ENCODE assay signal across 16 cellular contexts in the genomic region with DNA sequence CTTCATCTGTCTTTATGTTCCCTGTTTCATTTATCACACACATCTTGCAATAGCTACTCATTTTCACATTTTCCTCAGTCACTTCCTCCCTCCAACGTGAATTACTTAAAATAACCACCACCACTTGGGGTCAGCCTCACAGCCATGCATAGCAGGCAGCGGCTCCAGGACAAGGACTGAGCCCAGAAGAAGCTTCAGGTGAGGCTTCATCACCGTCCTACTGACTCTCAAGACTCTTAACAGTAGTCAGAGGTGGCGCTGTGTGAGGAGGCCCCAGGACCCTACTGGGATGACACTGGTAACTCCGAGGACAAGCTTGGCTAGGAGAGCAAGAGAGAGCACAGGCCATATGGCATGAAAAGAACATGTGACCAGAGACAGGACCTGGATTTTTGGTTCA. TPM values are rescaled to one million over a fixed set of nuclear protein-coding genes. Genes with fewer than 3 reads are reported as not detected.
DNase-seq lines count a peak whose midpoint lies in the region; ATAC-seq and TF ChIP-seq lines count a peak whose summit lies in the region.
"Had no signal": no experiment of that assay in that cellular context is flagged by ENCODE, and none has a peak within 500 bp of the region (broad histone marks: within the 10 kb centered on the region; RNA-seq: fewer than 3 reads in every experiment).

No MANE protein-coding gene starts in this region.

- TF ChIP-seq RAD21 in IMR-90 (IDR thresholded peaks at IDR 0.05; ENCODE audit: low read length): no peak

- H4K91ac ChIP-seq in IMR-90 (ENCODE audit: insufficient read depth, low read depth, low read length): no peak overlapping the region

- H3K14ac ChIP-seq in IMR-90 (replicated peaks; ENCODE audit: low read depth, low read length): no peak overlapping the region

- peak overlapping the region; percentile 15 for H2AK9ac ChIP-seq in IMR-90 (replicated peaks; ENCODE audit: low read depth, low read length, poor library complexity)

- no peaks in the 10 kb centered on the region for H3K9me3 Mint-ChIP-seq in activated CD4-positive, alpha-beta memory T cell treated with anti-CD3 and anti-CD28 coated beads for 36 hours
- H3K9me3 Mint-ChIP-seq: activated T-helper 17 cell treated with anti-CD3 and anti-CD28 coated beads, Interleukin-2, amount 50 U/mL, for 72 hours; central memory CD8-positive, alpha-beta T cell had no signal

- TF ChIP-seq POLR2A in IMR-90 (IDR thresholded peaks at IDR 0.05; ENCODE audit: low read depth, low read length): no peak

- H4K8ac ChIP-seq in IMR-90 (ENCODE audit: low read depth in 2 of 2, low read length in 2 of 2): no peak overlapping the region

- H4K5ac ChIP-seq in IMR-90 (ENCODE audit: low read depth, low read length): no peak overlapping the region

- no peak overlapping the region for H2AK5ac ChIP-seq in IMR-90 (ENCODE audit: low read depth, low read length)

- H2BK20ac ChIP-seq in IMR-90 (ENCODE audit: low read depth, low read length): no peak overlapping the region

- H3K4me2 ChIP-seq in IMR-90 (ENCODE audit: low read depth, low read length): no peak overlapping the region

- H2BK5ac ChIP-seq in IMR-90 (ENCODE audit: low read depth, low read length, poor library complexity, severe bottlenecking): no peak overlapping the region

- H3K23ac ChIP-seq in IMR-90 (ENCODE audit: low read depth, low read length): no peak overlapping the region

- H3K27ac ChIP-seq in IMR-90 (ENCODE audit: insufficient read depth, low read length): no peak overlapping the region
- H3K27ac ChIP-seq: pancreas had no signal

- H3K9me1 ChIP-seq in IMR-90 (ENCODE audit: insufficient read depth, low read length): no peaks in the 10 kb centered on the region

- H2AFZ ChIP-seq in IMR-90 (replicated peaks; ENCODE audit: low read length, poor library complexity): no peak overlapping the region

- H3K9ac ChIP-seq in IMR-90 (ENCODE audit: low read depth, low read length): no peak overlapping the region

- no peaks in the 10 kb centered on the region for H3K9me3 ChIP-seq in IMR-90 (ENCODE audit: control insufficient read depth, insufficient read depth, low read length)
- H3K9me3 ChIP-seq: pancreas had no signal

- CTCF ChIA-PET in IMR-90 (lab: Yijun Ruan, JAX): no interaction called here
- CTCF ChIA-PET in activated CD4-positive, alpha-beta memory T cell treated with anti-CD3 and anti-CD28 coated beads for 36 hours (lab: Charles Lee): no interaction called here

- dilution Hi-C loops in IMR-90 (cut with HindIII; ENCODE audit: low sequenced_read_pairs, unreplicated experiment): no loop called here

- no peaks in the 10 kb centered on the region for H3K27me3 Mint-ChIP-seq in activated CD4-positive, alpha-beta memory T cell treated with anti-CD3 and anti-CD28 coated beads for 36 hours
- H3K27me3 Mint-ChIP-seq: IgD-negative memory B cell had no signal

- intact Hi-C loops in IMR-90 (cut with micrococcal nuclease): no loop called here
- intact Hi-C loops in activated CD4-positive, alpha-beta memory T cell treated with anti-CD3 and anti-CD28 coated beads for 36 hours (cut with micrococcal nuclease): no loop called here

- no peak for ATAC-seq in IMR-90 (ENCODE audit: low read depth)
- ATAC-seq: activated T-helper 17 cell treated with anti-CD3 and anti-CD28 coated beads, Interleukin-2, amount 50 U/mL, for 72 hours; left ventricle myocardium superior; pancreas had no signal

- no peak overlapping the region for H3K27ac Mint-ChIP-seq in activated CD4-positive, alpha-beta memory T cell treated with anti-CD3 and anti-CD28 coated beads for 36 hours
- H3K27ac Mint-ChIP-seq: activated T-helper 17 cell treated with anti-CD3 and anti-CD28 coated beads, Interleukin-2, amount 50 U/mL, for 72 hours; IgD-negative memory B cell had no signal

- BruUV-seq in IMR-90 (replicated peaks; lab: Mats Ljungman, UMichigan): no TSS peak

- no peak overlapping the region for H3K18ac ChIP-seq in IMR-90 (ENCODE audit: low read depth, low read length)

- no peak overlapping the region for H3K4me3 ChIP-seq in IMR-90 (ENCODE audit: insufficient read depth, low read depth, low read length)
- H3K4me3 ChIP-seq: pancreas had no signal

- no peaks in the 10 kb centered on the region for H3K4me1 ChIP-seq in IMR-90 (ENCODE audit: control insufficient read depth, insufficient read depth, low read length)
- H3K4me1 ChIP-seq: pancreas had no signal

- no peak overlapping the region for H3K4ac ChIP-seq in IMR-90 (ENCODE audit: low read depth, low read length)

- no peak overlapping the region for H3K4me3 Mint-ChIP-seq in activated CD4-positive, alpha-beta memory T cell treated with anti-CD3 and anti-CD28 coated beads for 36 hours
- H3K4me3 Mint-ChIP-seq: activated T-helper 17 cell treated with anti-CD3 and anti-CD28 coated beads, Interleukin-2, amount 50 U/mL, for 72 hours; central memory CD8-positive, alpha-beta T cell; IgD-negative memory B cell had no signal

- H2BK15ac ChIP-seq in IMR-90 (ENCODE audit: low read depth, low read length): no peak overlapping the region

- no peak overlapping the region for H2BK120ac ChIP-seq in IMR-90 (ENCODE audit: low read depth, low read length)

- in situ Hi-C loops in IMR-90 (cut with MboI; ENCODE audit: low sequenced_read_pairs): no loop called here

- no peak for TF ChIP-seq CTCF in IMR-90 (conservative IDR thresholded peaks at IDR 0.05; ENCODE audit: low read depth, low read length)

- no peaks in the 10 kb centered on the region; the same call in 1 of the 2 replicates for H3K27me3 ChIP-seq in IMR-90 (ENCODE audit: control insufficient read depth, insufficient read depth, low read length)
- H3K27me3 ChIP-seq: pancreas had no signal

- no peaks in the 10 kb centered on the region for H3K4me1 Mint-ChIP-seq in activated CD4-positive, alpha-beta memory T cell treated with anti-CD3 and anti-CD28 coated beads for 36 hours (ENCODE audit: low read depth)
- H3K4me1 Mint-ChIP-seq: activated T-helper 17 cell treated with anti-CD3 and anti-CD28 coated beads, Interleukin-2, amount 50 U/mL, for 72 hours; central memory CD8-positive, alpha-beta T cell; IgD-negative memory B cell had no signal

- no peaks in the 10 kb centered on the region for H3K79me1 ChIP-seq in IMR-90 (ENCODE audit: low read depth in 1 of 2, low read length in 2 of 2)

- no CpG with 5 or more reads among the region's 5 CpGs for WGBS in IMR-90 (ENCODE audit: extremely low coverage in 2 of 2, insufficient read length in 1 of 2), 2 experiments

- H4K20me1 ChIP-seq in IMR-90 (ENCODE audit: insufficient read depth, low read length): no peaks in the 10 kb centered on the region

- DNase-seq in GF-D8 (lab: John Stamatoyannopoulos, UW): peak; percentile 20
- DNase-seq in IMR-90: no peak
- DNase-seq in OCI-M1 (lab: John Stamatoyannopoulos, UW): peak; percentile 51
- peak; percentile 31 for DNase-seq in iPS-NIHi7 (ENCODE audit: extremely low spot score)
- no peak for DNase-seq in stimulated activated CD4-positive, alpha-beta T cell treated with anti-CD3 and anti-CD28 coated beads, Interleukin-2, amount 100 ng/mL, for 24 hours
- DNase-seq in activated naive CD4-positive, alpha-beta T cell treated with anti-CD3 and anti-CD28 coated beads, Interleukin-2, amount 50 U/mL, for 16 hours: no peak
- DNase-seq in activated CD4-positive, alpha-beta memory T cell treated with anti-CD3 and anti-CD28 coated beads for 36 hours: no peak
- DNase-seq: activated CD8-positive, alpha-beta memory T cell treated with anti-CD3 and anti-CD28 coated beads for 24 hours; foreskin fibroblast; left ventricle myocardium superior; NCI-H1417 treated with DMSO at 0.1 percent for 48 hours; pancreas had no signal

- no peak overlapping the region for H3K56ac ChIP-seq in IMR-90 (ENCODE audit: extremely low read depth, insufficient read depth, low read length)

- POLR2A ChIA-PET in IMR-90 (lab: Charles Lee; ENCODE audit: unreplicated experiment): no interaction called here
- POLR2A ChIA-PET in activated CD4-positive, alpha-beta memory T cell treated with anti-CD3 and anti-CD28 coated beads for 36 hours (lab: Charles Lee): no interaction called here

- H3K36me3 Mint-ChIP-seq in activated CD4-positive, alpha-beta memory T cell treated with anti-CD3 and anti-CD28 coated beads for 36 hours: no peaks in the 10 kb centered on the region
- H3K36me3 Mint-ChIP-seq: IgD-negative memory B cell had no signal

- no peaks in the 10 kb centered on the region for H3K36me3 ChIP-seq in IMR-90 (ENCODE audit: control insufficient read depth, insufficient read depth, low read length)
- H3K36me3 ChIP-seq: pancreas had no signal

TF ChIP-seq in IMR-90, 13 proteins besides CTCF, POLR2A, EP300 and RAD21:
- TF ChIP-seq, protein P1, sequence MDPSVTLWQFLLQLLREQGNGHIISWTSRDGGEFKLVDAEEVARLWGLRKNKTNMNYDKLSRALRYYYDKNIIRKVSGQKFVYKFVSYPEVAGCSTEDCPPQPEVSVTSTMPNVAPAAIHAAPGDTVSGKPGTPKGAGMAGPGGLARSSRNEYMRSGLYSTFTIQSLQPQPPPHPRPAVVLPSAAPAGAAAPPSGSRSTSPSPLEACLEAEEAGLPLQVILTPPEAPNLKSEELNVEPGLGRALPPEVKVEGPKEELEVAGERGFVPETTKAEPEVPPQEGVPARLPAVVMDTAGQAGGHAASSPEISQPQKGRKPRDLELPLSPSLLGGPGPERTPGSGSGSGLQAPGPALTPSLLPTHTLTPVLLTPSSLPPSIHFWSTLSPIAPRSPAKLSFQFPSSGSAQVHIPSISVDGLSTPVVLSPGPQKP (IDR thresholded peaks at IDR 0.05; ENCODE audit: borderline replicate concordance, low read depth, low read length): no peak

RNA-seq across cellular contexts. Expression of a gene that starts 15.5 kb away (rescaled TPM):
- not detected in 2 replicates for total RNA-seq in IMR-90 (2012; rRNA removed)
- 0.03 TPM in 1 of 2 replicates, not detected in the other for polyA plus RNA-seq in IMR-90 (2012; rRNA removed)
- polyA plus RNA-seq in IMR-90 (2012; cell fraction: cytosol; rRNA removed): not detected in 2 replicates
- polyA plus RNA-seq in IMR-90 (2012; cell fraction: nucleus; rRNA removed; ENCODE audit: low replicate concordance): 0.09 and 0.15 TPM in 2 replicates
- not detected for total RNA-seq in activated CD4-positive, alpha-beta memory T cell treated with anti-CD3 and anti-CD28 coated beads for 36 hours
- total RNA-seq: SK-MEL-5 had no signal
- polyA plus RNA-seq: IgD-negative memory B cell had no signal

Comparison
In these comparisons a context has a peak if more than half of its experiments do, and no peak if none do; other contexts are left out.
1. DNase-seq: peak in GF-D8 (single experiment), OCI-M1 (single experiment) and iPS-NIHi7 (single experiment); none in IMR-90 (single experiment), stimulated activated CD4-positive, alpha-beta T cell treated with anti-CD3 and anti-CD28 coated beads, Interleukin-2, amount 100 ng/mL, for 24 hours (0 of 2), activated naive CD4-positive, alpha-beta T cell treated with anti-CD3 and anti-CD28 coated beads, Interleukin-2, amount 50 U/mL, for 16 hours (single experiment) and activated CD4-positive, alpha-beta memory T cell treated with anti-CD3 and anti-CD28 coated beads for 36 hours (single experiment).